In genomic region chr17:51710289-51710979, GRCh38 we compare ENCODE assay signal across 17 cellular contexts.
A peak's percentile ranks its signal among the peaks of the same experiment; 100 is the strongest.
DNase-seq lines count a peak whose midpoint lies in the region; ATAC-seq and TF ChIP-seq lines count a peak whose summit lies in the region.
"Had no signal": no experiment of that assay in that cellular context is flagged by ENCODE, and none has a peak within 500 bp of the region (broad histone marks: within the 10 kb centered on the region; RNA-seq: fewer than 3 reads in every experiment).

No MANE protein-coding gene starts in this region.

- H3K27ac ChIP-seq in right cardiac atrium (ENCODE audit: low read length) (peak overlapping the region; percentile 54), left ventricle myocardium inferior (replicated peaks) (no peak overlapping the region), RWPE2 (ENCODE audit: poor library complexity, severe bottlenecking) (no peak overlapping the region)
- H3K27ac ChIP-seq: PC-9, SJSA1 had no signal

- H3K4me1 ChIP-seq in right cardiac atrium (ENCODE audit: control insufficient read depth, insufficient read depth, low read length) (no peaks in the 10 kb centered on the region), left ventricle myocardium inferior (no peaks in the 10 kb centered on the region), RWPE2 (ENCODE audit: insufficient read depth, poor library complexity, severe bottlenecking) (peaks cover 13% of the 10 kb centered on the region)
- H3K4me1 ChIP-seq: SJSA1 had no signal

- DNase-seq in right cardiac atrium = peak in 1 of 3 donors; percentile 58
- no peak for DNase-seq in left ventricle myocardium inferior
- DNase-seq in RWPE2 (ENCODE audit: low spot score) = no peak
- no peak for DNase-seq in left lobe of liver (ENCODE audit: low spot score)
- DNase-seq in activated effector memory CD4-positive, alpha-beta T cell treated with Interleukin-2 at 50 U/mL for 16 hours = no peak
- DNase-seq in hypothalamus (lab: John Stamatoyannopoulos, UW) = no peak
- DNase-seq: BE2C, DMS53, NCI-H1694, NCI-H2081, NCI-H2171, NCI-H345, NCI-H524, NCI-H82, PC-9 had no signal

- H3K36me3 ChIP-seq in left ventricle myocardium inferior (no peaks in the 10 kb centered on the region), RWPE2 (ENCODE audit: low read depth) (no peaks in the 10 kb centered on the region)
- H3K36me3 ChIP-seq: BE2C, SJSA1 had no signal

- intact Hi-C loops in right cardiac atrium (cut with DNase I) (no loop called here), left ventricle myocardium inferior (cut with micrococcal nuclease) (no loop called here)

- H3K27me3 ChIP-seq in right cardiac atrium (ENCODE audit: control insufficient read depth, insufficient read depth) = no peaks in the 10 kb centered on the region
- H3K27me3 ChIP-seq in left ventricle myocardium inferior (ENCODE audit: low read depth) = no peaks in the 10 kb centered on the region
- no peaks in the 10 kb centered on the region for H3K27me3 ChIP-seq in RWPE2 (ENCODE audit: insufficient read depth, poor library complexity, severe bottlenecking)
- H3K27me3 ChIP-seq: BE2C had no signal

- H3K9me3 ChIP-seq in right cardiac atrium (ENCODE audit: control insufficient read depth, low read length) = no peaks in the 10 kb centered on the region
- no peaks in the 10 kb centered on the region for H3K9me3 ChIP-seq in left ventricle myocardium inferior (replicated peaks)
- no peaks in the 10 kb centered on the region for H3K9me3 ChIP-seq in RWPE2 (ENCODE audit: severe bottlenecking)
- H3K9me3 ChIP-seq: BE2C, SJSA1 had no signal

- TF ChIP-seq CTCF in left ventricle myocardium inferior (IDR thresholded peaks at IDR 0.05; ENCODE audit: borderline replicate concordance) (no peak), RWPE2 (IDR thresholded peaks at IDR 0.05; ENCODE audit: poor library complexity, severe bottlenecking) (no peak)

- WGBS in right cardiac atrium = 38% methylated on average over 3 of the region's 3 CpGs

- ATAC-seq in right cardiac atrium (peak; percentile 42 to 84), RWPE2 (ENCODE audit: low read depth) (peak; percentile 8; the same call in 1 of the 3 replicates), left lobe of liver (peak; percentile 68), HG03025 (IDR thresholded peaks at IDR 0.05; ENCODE audit: low FRiP score, unreplicated experiment) (no peak)

- H3K4me3 ChIP-seq in right cardiac atrium (ENCODE audit: low read length) (no peak overlapping the region), left ventricle myocardium inferior (no peak overlapping the region), RWPE2 (ENCODE audit: severe bottlenecking) (no peak overlapping the region)
- H3K4me3 ChIP-seq: PC-9, SJSA1 had no signal
